1 cellular context compared by ENCODE assay signal in the genomic region with DNA sequence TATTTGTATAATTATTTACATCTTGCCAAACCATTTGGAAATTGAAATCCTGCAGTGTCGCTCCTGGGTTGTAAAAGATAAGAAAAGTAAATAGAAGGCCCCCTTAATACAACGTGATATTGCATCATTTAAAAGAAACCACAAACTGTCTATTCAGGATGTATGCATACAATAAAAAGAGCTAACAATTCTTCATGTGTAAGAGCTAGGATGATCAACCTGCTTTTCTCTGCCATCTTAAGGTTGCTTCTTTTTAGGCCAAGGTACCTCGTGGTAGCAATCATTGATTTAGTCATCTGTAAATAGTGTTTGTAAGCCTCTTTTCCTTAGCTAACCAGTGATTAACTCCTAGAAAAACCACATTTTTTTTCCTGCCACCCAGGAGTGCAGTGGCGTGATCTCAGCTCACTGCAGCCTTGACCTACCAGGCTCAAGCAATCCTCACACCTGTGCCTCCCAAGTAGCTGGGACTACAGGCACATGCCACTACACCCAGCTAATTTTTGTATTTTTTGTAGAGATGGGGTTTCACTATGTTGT.
TF ChIP-seq lines count a peak whose summit lies in the region.

No MANE protein-coding gene starts in this region.

TF ChIP-seq in SK-N-SH treated with all-trans-retinoic acid at 6 μM for 48 hours, 23 proteins besides CTCF, POLR2A, EP300 and RAD21 (continued from another document):
- TF ChIP-seq, protein P1, sequence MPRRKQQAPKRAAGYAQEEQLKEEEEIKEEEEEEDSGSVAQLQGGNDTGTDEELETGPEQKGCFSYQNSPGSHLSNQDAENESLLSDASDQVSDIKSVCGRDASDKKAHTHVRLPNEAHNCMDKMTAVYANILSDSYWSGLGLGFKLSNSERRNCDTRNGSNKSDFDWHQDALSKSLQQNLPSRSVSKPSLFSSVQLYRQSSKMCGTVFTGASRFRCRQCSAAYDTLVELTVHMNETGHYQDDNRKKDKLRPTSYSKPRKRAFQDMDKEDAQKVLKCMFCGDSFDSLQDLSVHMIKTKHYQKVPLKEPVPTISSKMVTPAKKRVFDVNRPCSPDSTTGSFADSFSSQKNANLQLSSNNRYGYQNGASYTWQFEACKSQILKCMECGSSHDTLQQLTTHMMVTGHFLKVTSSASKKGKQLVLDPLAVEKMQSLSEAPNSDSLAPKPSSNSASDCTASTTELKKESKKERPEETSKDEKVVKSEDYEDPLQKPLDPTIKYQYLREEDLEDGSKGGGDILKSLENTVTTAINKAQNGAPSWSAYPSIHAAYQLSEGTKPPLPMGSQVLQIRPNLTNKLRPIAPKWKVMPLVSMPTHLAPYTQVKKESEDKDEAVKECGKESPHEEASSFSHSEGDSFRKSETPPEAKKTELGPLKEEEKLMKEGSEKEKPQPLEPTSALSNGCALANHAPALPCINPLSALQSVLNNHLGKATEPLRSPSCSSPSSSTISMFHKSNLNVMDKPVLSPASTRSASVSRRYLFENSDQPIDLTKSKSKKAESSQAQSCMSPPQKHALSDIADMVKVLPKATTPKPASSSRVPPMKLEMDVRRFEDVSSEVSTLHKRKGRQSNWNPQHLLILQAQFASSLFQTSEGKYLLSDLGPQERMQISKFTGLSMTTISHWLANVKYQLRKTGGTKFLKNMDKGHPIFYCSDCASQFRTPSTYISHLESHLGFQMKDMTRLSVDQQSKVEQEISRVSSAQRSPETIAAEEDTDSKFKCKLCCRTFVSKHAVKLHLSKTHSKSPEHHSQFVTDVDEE (CRISPR knock-in tag; IDR thresholded peaks at IDR 0.05): no peak
- TF ChIP-seq PPARA (CRISPR knock-in tag; IDR thresholded peaks at IDR 0.05; ENCODE audit: borderline replicate concordance) (no peak), SNAI2 (CRISPR knock-in tag; IDR thresholded peaks at IDR 0.05) (no peak), OSR1 (CRISPR knock-in tag; IDR thresholded peaks at IDR 0.05) (no peak), RARB (CRISPR knock-in tag; IDR thresholded peaks at IDR 0.05) (no peak), ESRRG (CRISPR knock-in tag; IDR thresholded peaks at IDR 0.05) (no peak)
- TF ChIP-seq, protein P2, sequence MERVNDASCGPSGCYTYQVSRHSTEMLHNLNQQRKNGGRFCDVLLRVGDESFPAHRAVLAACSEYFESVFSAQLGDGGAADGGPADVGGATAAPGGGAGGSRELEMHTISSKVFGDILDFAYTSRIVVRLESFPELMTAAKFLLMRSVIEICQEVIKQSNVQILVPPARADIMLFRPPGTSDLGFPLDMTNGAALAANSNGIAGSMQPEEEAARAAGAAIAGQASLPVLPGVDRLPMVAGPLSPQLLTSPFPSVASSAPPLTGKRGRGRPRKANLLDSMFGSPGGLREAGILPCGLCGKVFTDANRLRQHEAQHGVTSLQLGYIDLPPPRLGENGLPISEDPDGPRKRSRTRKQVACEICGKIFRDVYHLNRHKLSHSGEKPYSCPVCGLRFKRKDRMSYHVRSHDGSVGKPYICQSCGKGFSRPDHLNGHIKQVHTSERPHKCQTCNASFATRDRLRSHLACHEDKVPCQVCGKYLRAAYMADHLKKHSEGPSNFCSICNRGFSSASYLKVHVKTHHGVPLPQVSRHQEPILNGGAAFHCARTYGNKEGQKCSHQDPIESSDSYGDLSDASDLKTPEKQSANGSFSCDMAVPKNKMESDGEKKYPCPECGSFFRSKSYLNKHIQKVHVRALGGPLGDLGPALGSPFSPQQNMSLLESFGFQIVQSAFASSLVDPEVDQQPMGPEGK (CRISPR knock-in tag; IDR thresholded peaks at IDR 0.05; ENCODE audit: borderline replicate concordance): no peak
- TF ChIP-seq, protein P3, sequence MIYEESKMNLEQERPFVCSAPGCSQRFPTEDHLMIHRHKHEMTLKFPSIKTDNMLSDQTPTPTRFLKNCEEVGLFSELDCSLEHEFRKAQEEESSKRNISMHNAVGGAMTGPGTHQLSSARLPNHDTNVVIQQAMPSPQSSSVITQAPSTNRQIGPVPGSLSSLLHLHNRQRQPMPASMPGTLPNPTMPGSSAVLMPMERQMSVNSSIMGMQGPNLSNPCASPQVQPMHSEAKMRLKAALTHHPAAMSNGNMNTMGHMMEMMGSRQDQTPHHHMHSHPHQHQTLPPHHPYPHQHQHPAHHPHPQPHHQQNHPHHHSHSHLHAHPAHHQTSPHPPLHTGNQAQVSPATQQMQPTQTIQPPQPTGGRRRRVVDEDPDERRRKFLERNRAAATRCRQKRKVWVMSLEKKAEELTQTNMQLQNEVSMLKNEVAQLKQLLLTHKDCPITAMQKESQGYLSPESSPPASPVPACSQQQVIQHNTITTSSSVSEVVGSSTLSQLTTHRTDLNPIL (CRISPR knock-in tag; IDR thresholded peaks at IDR 0.05; ENCODE audit: low read depth): no peak
- TF ChIP-seq, protein P4, sequence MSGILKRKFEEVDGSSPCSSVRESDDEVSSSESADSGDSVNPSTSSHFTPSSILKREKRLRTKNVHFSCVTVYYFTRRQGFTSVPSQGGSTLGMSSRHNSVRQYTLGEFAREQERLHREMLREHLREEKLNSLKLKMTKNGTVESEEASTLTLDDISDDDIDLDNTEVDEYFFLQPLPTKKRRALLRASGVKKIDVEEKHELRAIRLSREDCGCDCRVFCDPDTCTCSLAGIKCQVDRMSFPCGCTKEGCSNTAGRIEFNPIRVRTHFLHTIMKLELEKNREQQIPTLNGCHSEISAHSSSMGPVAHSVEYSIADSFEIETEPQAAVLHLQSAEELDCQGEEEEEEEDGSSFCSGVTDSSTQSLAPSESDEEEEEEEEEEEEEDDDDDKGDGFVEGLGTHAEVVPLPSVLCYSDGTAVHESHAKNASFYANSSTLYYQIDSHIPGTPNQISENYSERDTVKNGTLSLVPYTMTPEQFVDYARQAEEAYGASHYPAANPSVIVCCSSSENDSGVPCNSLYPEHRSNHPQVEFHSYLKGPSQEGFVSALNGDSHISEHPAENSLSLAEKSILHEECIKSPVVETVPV (CRISPR knock-in tag; IDR thresholded peaks at IDR 0.05): no peak
